ENCODE assay signal across 25 cellular contexts in the genomic region with DNA sequence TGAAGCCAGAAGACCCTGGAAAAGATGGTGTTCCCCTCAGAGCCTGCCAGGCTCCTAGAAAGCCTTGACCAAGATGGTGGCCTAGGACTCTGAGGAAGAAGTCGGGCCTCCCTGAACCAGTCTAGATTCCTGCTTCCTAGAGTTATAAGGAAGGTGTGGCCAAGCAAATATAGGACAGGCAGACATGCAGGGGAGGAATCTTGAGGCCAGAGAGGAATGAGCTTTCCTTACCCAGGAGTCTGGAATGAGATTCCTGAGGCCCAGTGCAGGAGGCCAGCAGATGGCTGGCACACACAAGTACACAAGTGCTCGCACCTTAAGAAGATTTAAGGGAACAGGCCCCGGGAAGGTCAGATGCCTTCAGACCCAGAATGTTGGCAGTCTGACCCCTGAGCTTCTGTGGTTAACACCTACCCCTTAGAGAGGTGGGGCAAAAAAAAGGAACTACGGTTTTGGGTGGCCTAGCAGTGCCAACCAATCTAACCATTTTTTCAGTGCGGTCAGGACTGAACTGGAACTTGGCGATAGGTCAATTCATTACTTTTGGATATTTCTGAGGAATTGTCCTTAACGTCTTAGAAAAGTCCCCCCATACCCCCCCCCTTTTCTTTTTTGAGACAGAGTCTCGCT.
DNase-seq lines count a peak whose midpoint lies in the region; ATAC-seq, FAIRE-seq and TF ChIP-seq lines count a peak whose summit lies in the region.
"Had no signal": no experiment of that assay in that cellular context is flagged by ENCODE, and none has a peak within 500 bp of the region (broad histone marks: within the 10 kb centered on the region; RNA-seq: fewer than 3 reads in every experiment).

No MANE protein-coding gene starts in this region.

- H3K36me3 ChIP-seq in GM12878 (ENCODE audit: control insufficient read depth in 2 of 2, insufficient read depth in 2 of 2, low read length in 1 of 2) = no peaks in the 10 kb centered on the region
- H3K36me3 ChIP-seq in neuronal stem cell (replicated peaks in 1 of 2; ENCODE audit: control insufficient read depth in 2 of 2, insufficient read depth in 2 of 2, low read length in 2 of 2) = no peaks in the 10 kb centered on the region
- H3K36me3 ChIP-seq in right lobe of liver = no peaks in the 10 kb centered on the region
- H3K36me3 ChIP-seq: cardiac muscle cell, left ventricle myocardium inferior, MG63, prostate gland had no signal

- no peak for TF ChIP-seq EP300 in GM12878 (IDR thresholded peaks at IDR 0.05; ENCODE audit: borderline replicate concordance in 1 of 2, control insufficient read depth in 1 of 2, low read depth in 2 of 2, low read length in 2 of 2)

- H3K18ac ChIP-seq in neuronal stem cell (ENCODE audit: low read length) = no peak overlapping the region

- no peak for TF ChIP-seq RAD21 in GM12878 (IDR thresholded peaks at IDR 0.05; ENCODE audit: insufficient read depth, low read depth, low read length)

- peak; percentile 41; the same call in 1 of the 3 replicates for ATAC-seq in GM12878
- ATAC-seq in GM18511 (IDR thresholded peaks at IDR 0.05; ENCODE audit: unreplicated experiment) = no peak
- no peak for ATAC-seq in right lobe of liver
- ATAC-seq: activated CD4-positive, CD25-positive, alpha-beta regulatory T cell treated with anti-CD3 and anti-CD28 coated beads, Interleukin-2, amount 50 U/mL, for 24 hours had no signal

- H3K4me1 ChIP-seq in GM12878 (ENCODE audit: control insufficient read depth, insufficient read depth, low read length) (no peaks in the 10 kb centered on the region), neuronal stem cell (ENCODE audit: control insufficient read depth in 2 of 2, insufficient read depth in 1 of 2, low read depth in 1 of 2, low read length in 2 of 2) (peaks cover 0 to 2% of the 10 kb centered on the region in 2 donors), right lobe of liver (no peaks in the 10 kb centered on the region)
- H3K4me1 ChIP-seq: prostate gland, testis had no signal

- H2AK5ac ChIP-seq in neuronal stem cell (ENCODE audit: low read depth, low read length) = no peak overlapping the region

- SMC1A ChIA-PET in GM12878 (lab: Charles Lee; ENCODE audit: uncharacterized antibody, unreplicated experiment) = interaction anchor here (1.0 kb wide), 1 partner anchor 20 kb away, joined by 3 read pairs; no protein-coding TSS in a partner anchor

- H4K8ac ChIP-seq in neuronal stem cell (ENCODE audit: low read depth, low read length) = no peak overlapping the region

- H3K4me3 ChIP-seq in GM12878 (no peak overlapping the region), neuronal stem cell (ENCODE audit: low read length in 2 of 2) (no peak overlapping the region), right lobe of liver (no peak overlapping the region)
- H3K4me3 ChIP-seq: cardiac muscle cell, left ventricle myocardium inferior, MG63, prostate gland, testis had no signal

- no peak overlapping the region for H3K4me2 ChIP-seq in GM12878 (ENCODE audit: control insufficient read depth, insufficient read depth)
- H3K4me2 ChIP-seq in neuronal stem cell (ENCODE audit: insufficient read depth, low read length, poor library complexity, severe bottlenecking) = no peak overlapping the region

- peak; percentile 35 for DNase-seq in EL
- peak; percentile 38 for DNase-seq in MV-4-11 (lab: John Stamatoyannopoulos, UW)
- DNase-seq in GM12878 (ENCODE audit: low read depth, low spot score) = no peak
- no peak for DNase-seq in neuronal stem cell (ENCODE audit: low spot score)
- DNase-seq in stimulated activated CD4-positive, alpha-beta T cell treated with anti-CD3 and anti-CD28 coated beads, Interleukin-12 subunit alpha, Interleukin-12 subunit beta, amount 100 ng/mL, for 4 hours = no peak
- DNase-seq in activated CD8-positive, alpha-beta memory T cell treated with anti-CD3 and anti-CD28 coated beads, Interleukin-2, amount 50 U/mL, for 4 hours = no peak
- DNase-seq in right lobe of liver = no peak
- DNase-seq: activated CD4-positive, alpha-beta memory T cell treated with anti-CD3 and anti-CD28 coated beads, Interleukin-2, amount 10 ng/mL, durations not matched to agents 7 days and 5 days; activated T-cell treated with anti-CD3 and anti-CD28 coated beads, Interleukin-2, amount 50 U/mL, for 24 hours; amygdala; CD8-positive, alpha-beta memory T cell; cortex of kidney; glutamatergic neuron; left ventricle myocardium inferior; MG63; NCI-H2171; stimulated activated CD4-positive, alpha-beta T cell treated with anti-CD3 and anti-CD28 coated beads, Interleukin-2, amount 100 ng/mL, for 24 hours; stimulated activated naive CD4-positive, alpha-beta T cell; testis had no signal

- no peaks in the 10 kb centered on the region for H4K20me1 ChIP-seq in GM12878 (ENCODE audit: control insufficient read depth, insufficient read depth)

- H2AFZ ChIP-seq in GM12878 (ENCODE audit: control insufficient read depth, low read depth, low read length) (no peak overlapping the region), neuronal stem cell (ENCODE audit: low read length) (no peak overlapping the region)

- no peak overlapping the region for H2BK12ac ChIP-seq in neuronal stem cell (ENCODE audit: low read length)

- H3K27ac ChIP-seq in GM12878 (ENCODE audit: control insufficient read depth, insufficient read depth) = no peak overlapping the region
- H3K27ac ChIP-seq in neuronal stem cell (replicated peaks; ENCODE audit: low read length) = no peak overlapping the region
- no peak overlapping the region for H3K27ac ChIP-seq in right lobe of liver
- H3K27ac ChIP-seq: cardiac muscle cell, left ventricle myocardium inferior, prostate gland, testis had no signal

- in situ Hi-C loops in GM12878 (cut with MboI) = no loop called here

- intact Hi-C loops in GM12878 (cut with micrococcal nuclease; ENCODE audit: unreplicated experiment) = no loop called here
- intact Hi-C loops in right lobe of liver (cut with DNase I) = no loop called here

- TF ChIP-seq POLR2A in GM12878 (IDR thresholded peaks at IDR 0.05; ENCODE audit: low read depth, low read length) (no peak), right lobe of liver (IDR thresholded peaks at IDR 0.05) (no peak)

- no peak overlapping the region for H3K23ac ChIP-seq in neuronal stem cell (ENCODE audit: low read depth, low read length, poor library complexity)

- no peak overlapping the region for H3K9ac ChIP-seq in GM12878 (ENCODE audit: control insufficient read depth, insufficient read depth, low read length)
- H3K9ac ChIP-seq in neuronal stem cell (ENCODE audit: low read depth, low read length, poor library complexity) = no peak overlapping the region

- no peak for TF ChIP-seq CTCF in GM12878 (IDR thresholded peaks at IDR 0.05 in 2 of 3, conservative IDR thresholded peaks at IDR 0.05 in 1 of 3; ENCODE audit: control insufficient read depth in 2 of 3, extremely low read depth in 1 of 3, insufficient read depth in 1 of 3, low read depth in 3 of 3, low read length in 3 of 3)
- no peak for TF ChIP-seq CTCF in right lobe of liver (IDR thresholded peaks at IDR 0.05)

- CTCF ChIA-PET in GM12878 (lab: Yijun Ruan, JAX) = interaction anchor here (0.7 kb wide), 1 partner anchor 174 kb away, joined by 4 read pairs; no protein-coding TSS in a partner anchor

- H2BK120ac ChIP-seq in neuronal stem cell (ENCODE audit: low read depth, low read length) = no peak overlapping the region

- H3K79me1 ChIP-seq in neuronal stem cell (ENCODE audit: low read depth, low read length) = no peaks in the 10 kb centered on the region

- FAIRE-seq in GM12878 (lab: Jason Lieb, UNC) = no peak
- FAIRE-seq: endometrium, GM12892 had no signal

- RAD21 ChIA-PET in GM12878 (lab: Charles Lee; ENCODE audit: unreplicated experiment) = no interaction called here

- POLR2A ChIA-PET in GM12878 (lab: Charles Lee) = no interaction called here

- no peak overlapping the region for H2BK5ac ChIP-seq in neuronal stem cell (ENCODE audit: low read length)

- H3K4ac ChIP-seq in neuronal stem cell (ENCODE audit: low read length) = no peak overlapping the region

- WGBS in GM12878 (ENCODE audit: insufficient coverage, insufficient replicate concordance, low lambda C conversion rate, missing lambda C conversion rate) = 65% methylated on average over 8 of the region's 8 CpGs
- no CpG with 5 or more reads among the region's 8 CpGs for WGBS in neuronal stem cell (ENCODE audit: extremely low coverage in 2 of 2, insufficient read length in 2 of 2, insufficient replicate concordance in 1 of 2), 2 donors
- 61% methylated on average over 5 of the region's 8 CpGs for WGBS in right lobe of liver (ENCODE audit: insufficient coverage, low coverage, low lambda C conversion rate, missing lambda C conversion rate)

- no TSS peak for BruUV-seq in GM12878 (replicated peaks; lab: Mats Ljungman, UMichigan)

- H3K27me3 ChIP-seq in GM12878 (replicated peaks in 1 of 2; ENCODE audit: control insufficient read depth in 2 of 2, insufficient read depth in 2 of 2, low read length in 1 of 2) = no peaks in the 10 kb centered on the region
- H3K27me3 ChIP-seq in neuronal stem cell (ENCODE audit: control insufficient read depth in 3 of 3, insufficient read depth in 3 of 3, low read depth in 1 of 3, low read length in 3 of 3) = peaks cover 0 to 3% (median 0%) of the 10 kb centered on the region in 3 experiments
- H3K27me3 ChIP-seq in right lobe of liver = no peaks in the 10 kb centered on the region
- H3K27me3 ChIP-seq: cardiac muscle cell, MG63, testis had no signal

- H3K9me3 ChIP-seq in GM12878 (replicated peaks; ENCODE audit: control insufficient read depth, insufficient read depth, low read length) (no peaks in the 10 kb centered on the region), neuronal stem cell (replicated peaks in 1 of 2; ENCODE audit: control insufficient read depth in 2 of 2, insufficient read depth in 1 of 2, low read depth in 1 of 2, low read length in 2 of 2) (peaks cover 0 to 3% of the 10 kb centered on the region in 2 donors), right lobe of liver (no peaks in the 10 kb centered on the region)
- H3K9me3 ChIP-seq: left ventricle myocardium inferior, MG63, prostate gland, testis had no signal

- no peak overlapping the region for H4K91ac ChIP-seq in neuronal stem cell (ENCODE audit: low read depth, low read length, poor library complexity)

- H3K79me2 ChIP-seq in GM12878 (ENCODE audit: control insufficient read depth, insufficient read depth, low read length) = no peaks in the 10 kb centered on the region

- peak overlapping the region; percentile 6 for H3K14ac ChIP-seq in neuronal stem cell (ENCODE audit: low read length)

- no peak overlapping the region for H2BK15ac ChIP-seq in neuronal stem cell (ENCODE audit: low read length)

TF ChIP-seq in GM12878, 131 proteins besides CTCF, POLR2A, EP300 and RAD21 (continues in another document):
- TF ChIP-seq, protein P1, sequence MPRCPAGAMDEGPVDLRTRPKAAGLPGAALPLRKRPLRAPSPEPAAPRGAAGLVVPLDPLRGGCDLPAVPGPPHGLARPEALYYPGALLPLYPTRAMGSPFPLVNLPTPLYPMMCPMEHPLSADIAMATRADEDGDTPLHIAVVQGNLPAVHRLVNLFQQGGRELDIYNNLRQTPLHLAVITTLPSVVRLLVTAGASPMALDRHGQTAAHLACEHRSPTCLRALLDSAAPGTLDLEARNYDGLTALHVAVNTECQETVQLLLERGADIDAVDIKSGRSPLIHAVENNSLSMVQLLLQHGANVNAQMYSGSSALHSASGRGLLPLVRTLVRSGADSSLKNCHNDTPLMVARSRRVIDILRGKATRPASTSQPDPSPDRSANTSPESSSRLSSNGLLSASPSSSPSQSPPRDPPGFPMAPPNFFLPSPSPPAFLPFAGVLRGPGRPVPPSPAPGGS (IDR thresholded peaks at IDR 0.05; ENCODE audit: borderline replicate concordance, insufficient read depth, low read depth, low read length, poor library complexity, severe bottlenecking) = no peak

Comparison
In these comparisons a context has a peak if more than half of its experiments do, and no peak if none do; other contexts are left out.
1. DNase-seq: peak in EL (single experiment) and MV-4-11 (single experiment); none in GM12878 (single experiment), neuronal stem cell (single experiment), stimulated activated CD4-positive, alpha-beta T cell treated with anti-CD3 and anti-CD28 coated beads, Interleukin-12 subunit alpha, Interleukin-12 subunit beta, amount 100 ng/mL, for 4 hours (single experiment), activated CD8-positive, alpha-beta memory T cell treated with anti-CD3 and anti-CD28 coated beads, Interleukin-2, amount 50 U/mL, for 4 hours (single experiment) and right lobe of liver (0 of 3).